In the genomic region with DNA sequence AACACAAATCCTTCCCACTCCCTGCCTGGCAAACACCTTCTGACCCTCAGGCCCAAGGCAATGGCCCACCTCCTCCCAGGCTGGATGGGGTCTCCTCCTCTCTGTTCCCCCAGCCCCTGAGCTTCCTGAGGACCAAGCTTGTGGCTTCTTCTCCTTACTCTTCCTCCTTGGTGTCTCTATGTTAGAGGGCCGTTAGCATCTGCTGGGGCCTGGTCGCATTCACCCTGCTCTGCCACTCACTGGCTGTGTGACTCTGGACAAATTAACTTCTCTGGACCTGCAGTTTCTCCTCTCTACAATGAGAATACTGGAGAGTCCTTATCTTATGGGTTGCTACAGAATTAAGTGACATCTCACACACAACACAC, we compare ENCODE assay signal across 8 cellular contexts. TPM values are rescaled to one million over a fixed set of nuclear protein-coding genes. Genes with fewer than 3 reads are reported as not detected.
A peak's percentile ranks its signal among the peaks of the same experiment; 100 is the strongest.
DNase-seq lines count a peak whose midpoint lies in the region; ATAC-seq, FAIRE-seq and TF ChIP-seq lines count a peak whose summit lies in the region.

No MANE protein-coding gene starts in this region.

- H3K79me2 ChIP-seq in endothelial cell of umbilical vein (ENCODE audit: control insufficient read depth, insufficient read depth, low read length) = peaks cover 18% of the 10 kb centered on the region
- no peaks in the 10 kb centered on the region for H3K79me2 ChIP-seq in osteoblast (ENCODE audit: insufficient read depth, low read length)

- H3K9me3 ChIP-seq in CD4-positive, alpha-beta memory T cell (ENCODE audit: control insufficient read depth in 1 of 2, low read length in 2 of 2) = no peaks in the 10 kb centered on the region
- H3K9me3 ChIP-seq in Panc1 (ENCODE audit: control insufficient read depth, insufficient read depth, low read depth, low read length) (no peaks in the 10 kb centered on the region), endothelial cell of umbilical vein (replicated peaks; ENCODE audit: control insufficient read depth, insufficient read depth, low read length) (no peaks in the 10 kb centered on the region), osteoblast (ENCODE audit: low read depth, low read length) (no peaks in the 10 kb centered on the region)

- H3K4me2 ChIP-seq in endothelial cell of umbilical vein (ENCODE audit: insufficient read depth, low read length) (peak overlapping the region; percentile 87), osteoblast (ENCODE audit: insufficient read depth, low read length) (peak overlapping the region; percentile 83)

- peak overlapping the region; percentile 74 to 92 (median 79) for H3K4me3 Mint-ChIP-seq in CD4-positive, alpha-beta memory T cell

- CTCF ChIA-PET in CD4-positive, alpha-beta memory T cell (lab: Charles Lee; ENCODE audit: partially characterized antibody) = interaction anchor here (0.6 to 5.9 kb wide), 3 partner anchors 31 to 94 kb away, joined by 3 to 35 read pairs (median 6); no protein-coding TSS in a partner anchor
- CTCF ChIA-PET in Panc1 (lab: Charles Lee) (no interaction called here), endothelial cell of umbilical vein (lab: Charles Lee) (interaction anchor here (1.1 to 7.8 kb wide), 3 partner anchors 23 to 94 kb away, joined by 3 to 113 read pairs (median 4); no protein-coding TSS in a partner anchor)

- peaks cover 46% of the 10 kb centered on the region for H3K4me1 ChIP-seq in CD4-positive, alpha-beta memory T cell (ENCODE audit: insufficient read depth, low read length)
- H3K4me1 ChIP-seq in Panc1 (ENCODE audit: control insufficient read depth, insufficient read depth, low read length) (peaks cover 59% of the 10 kb centered on the region), endothelial cell of umbilical vein (ENCODE audit: control insufficient read depth, extremely low read depth, insufficient read depth, low read length) (peaks cover 55% of the 10 kb centered on the region), osteoblast (ENCODE audit: insufficient read depth, low read length) (peaks cover 64% of the 10 kb centered on the region)

- H3K27me3 ChIP-seq in CD4-positive, alpha-beta memory T cell (ENCODE audit: insufficient read depth, low read length) = no peaks in the 10 kb centered on the region
- no peaks in the 10 kb centered on the region for H3K27me3 ChIP-seq in Panc1 (ENCODE audit: control insufficient read depth, insufficient read depth, low read length)
- no peaks in the 10 kb centered on the region for H3K27me3 ChIP-seq in endothelial cell of umbilical vein (ENCODE audit: control insufficient read depth in 2 of 2, insufficient read depth in 2 of 2, low read length in 2 of 2)
- no peaks in the 10 kb centered on the region for H3K27me3 ChIP-seq in osteoblast (ENCODE audit: insufficient read depth, low read length)
- H3K27me3 ChIP-seq in H7 (ENCODE audit: control insufficient read depth, insufficient read depth, low read length) = peaks cover 36% of the 10 kb centered on the region

- no peak for FAIRE-seq in endothelial cell of umbilical vein (lab: Jason Lieb, UNC)

- H3K9ac ChIP-seq in endothelial cell of umbilical vein (replicated peaks; ENCODE audit: extremely low read depth, insufficient read depth, low read length) = peak overlapping the region; percentile 92

- no peaks in the 10 kb centered on the region for H3K9me1 ChIP-seq in endothelial cell of umbilical vein (replicated peaks; ENCODE audit: control insufficient read depth, extremely low read depth, insufficient read depth, low read length)

- no peaks in the 10 kb centered on the region for H3K36me3 ChIP-seq in CD4-positive, alpha-beta memory T cell (ENCODE audit: insufficient read depth, low read length)
- H3K36me3 ChIP-seq in Panc1 (ENCODE audit: control insufficient read depth, insufficient read depth, low read length) (peaks cover 3% of the 10 kb centered on the region; the same call in 1 of the 2 replicates), endothelial cell of umbilical vein (ENCODE audit: control insufficient read depth in 2 of 2, extremely low read depth in 1 of 2, insufficient read depth in 2 of 2, low read length in 2 of 2) (no peaks in the 10 kb centered on the region), osteoblast (ENCODE audit: insufficient read depth, low read length) (no peaks in the 10 kb centered on the region), H7 (replicated peaks; ENCODE audit: control insufficient read depth, insufficient read depth, low read length) (no peaks in the 10 kb centered on the region)

- in situ Hi-C loops in Panc1 (cut with HindIII; ENCODE audit: low pct_unique_long_range_greater_than_20kb, low sequenced_read_pairs) = no loop called here

- peak overlapping the region; percentile 82 for H3K27ac ChIP-seq in CD4-positive, alpha-beta memory T cell (ENCODE audit: low read depth, low read length)
- H3K27ac ChIP-seq in Panc1 (ENCODE audit: low read length) = peak overlapping the region; percentile 95
- peak overlapping the region; percentile 99 for H3K27ac ChIP-seq in endothelial cell of umbilical vein (ENCODE audit: insufficient read depth, low read depth, low read length)
- peak overlapping the region; percentile 98 for H3K27ac ChIP-seq in osteoblast (ENCODE audit: low read depth, low read length)

- intact Hi-C loops in CD4-positive, alpha-beta memory T cell (cut with micrococcal nuclease) = loop anchor here (1.0 to 2.0 kb wide), 6 partner anchors 10 to 95 kb away; partner anchors contain the start of genes MT1F and MT1X
- intact Hi-C loops in Panc1 (cut with micrococcal nuclease; ENCODE audit: unreplicated experiment) = loop anchor here (5.0 kb wide), 1 partner anchor 95 kb away; no protein-coding TSS in a partner anchor
- intact Hi-C loops in endothelial cell of umbilical vein (cut with micrococcal nuclease) = loop anchor here (1.0 to 2.0 kb wide), 8 partner anchors 18 to 579 kb away; partner anchors contain the start of genes MT1E, MT1X, NUDT21 and OGFOD1

- peaks cover 26 to 53% (median 39%) of the 10 kb centered on the region in 4 donors for H3K4me1 Mint-ChIP-seq in CD4-positive, alpha-beta memory T cell

- peaks cover 0 to 4% of the 10 kb centered on the region in 2 donors for H3K36me3 Mint-ChIP-seq in CD4-positive, alpha-beta memory T cell

- dilution Hi-C loops in endothelial cell of umbilical vein (cut with MboI; ENCODE audit: extremely low pct_ligation_motif_present, low sequenced_read_pairs) = no loop called here

- DNase-seq in CD4-positive, alpha-beta memory T cell = no peak
- DNase-seq in Panc1 (ENCODE audit: low read depth, low spot score) (no peak), endothelial cell of umbilical vein (ENCODE audit: low read depth, low spot score) (no peak), osteoblast (ENCODE audit: insufficient read length, low spot score, missing footprints) (no peak), superior temporal gyrus (ENCODE audit: extremely low spot score) (no peak), H7 (no peak), anterior cingulate cortex (lab: John Stamatoyannopoulos, UW) (no peak)
- no peak for DNase-seq in activated effector memory CD4-positive, alpha-beta T cell treated with Interleukin-2 at 50 U/mL for 16 hours

- H3K27ac Mint-ChIP-seq in CD4-positive, alpha-beta memory T cell = peak overlapping the region; percentile 70 to 93 (median 88)

- TF ChIP-seq CTCF in Panc1 (IDR thresholded peaks at IDR 0.05) = no peak
- no peak for TF ChIP-seq CTCF in endothelial cell of umbilical vein (IDR thresholded peaks at IDR 0.05; ENCODE audit: extremely low read depth in 1 of 2, insufficient read depth in 1 of 2, low read depth in 1 of 2, low read length in 2 of 2)
- no peak for TF ChIP-seq CTCF in osteoblast (IDR thresholded peaks at IDR 0.05; ENCODE audit: extremely low read depth, low read depth, low read length)

- H3K4me3 ChIP-seq in CD4-positive, alpha-beta memory T cell (ENCODE audit: low read length in 2 of 2) = peak overlapping the region; percentile 17 to 94
- H3K4me3 ChIP-seq in Panc1 (ENCODE audit: low read depth in 2 of 2, low read length in 2 of 2) = peak overlapping the region; percentile 78 to 87
- peak overlapping the region in 1 of 3 experiments; percentile 54 for H3K4me3 ChIP-seq in endothelial cell of umbilical vein (replicated peaks in 1 of 3; ENCODE audit: insufficient read depth in 1 of 3, low read depth in 1 of 3, low read length in 3 of 3)
- H3K4me3 ChIP-seq in osteoblast (ENCODE audit: insufficient read depth, low read length) = peak overlapping the region; percentile 79
- no peak overlapping the region for H3K4me3 ChIP-seq in H7 (ENCODE audit: insufficient read depth, low read depth, low read length)

- H4K20me1 ChIP-seq in endothelial cell of umbilical vein (replicated peaks; ENCODE audit: control insufficient read depth, extremely low read depth, insufficient read depth, low read length) (no peaks in the 10 kb centered on the region), osteoblast (ENCODE audit: insufficient read depth, low read length) (no peaks in the 10 kb centered on the region)

- no TSS peak for BruUV-seq in Panc1 (replicated peaks; lab: Mats Ljungman, UMichigan)
- BruUV-seq in endothelial cell of umbilical vein (replicated peaks; lab: Mats Ljungman, UMichigan) = no TSS peak

- peaks cover 0 to 3% of the 10 kb centered on the region in 2 donors for H3K27me3 Mint-ChIP-seq in CD4-positive, alpha-beta memory T cell

- ATAC-seq in Panc1 = no peak

- TF ChIP-seq POLR2A in endothelial cell of umbilical vein (IDR thresholded peaks at IDR 0.05; ENCODE audit: low read depth, low read length) = no peak

- POLR2A ChIA-PET in CD4-positive, alpha-beta memory T cell (lab: Charles Lee; ENCODE audit: partially characterized antibody) = interaction anchor here (1.3 to 4.7 kb wide), 8 partner anchors 17 to 94 kb away, joined by 4 to 30 read pairs (median 13); partner anchors contain the start of genes BBS2, MT1E and MT1X
- POLR2A ChIA-PET in Panc1 (lab: Charles Lee) = no interaction called here
- POLR2A ChIA-PET in endothelial cell of umbilical vein (lab: Charles Lee) = interaction anchor here (1.4 to 3.4 kb wide), 2 partner anchors 10 to 18 kb away, joined by 6 to 20 read pairs; partner anchors contain the start of gene MT1E

- H2AFZ ChIP-seq in endothelial cell of umbilical vein (ENCODE audit: low read depth, low read length) (no peak overlapping the region), osteoblast (ENCODE audit: low read length) (no peak overlapping the region)

- H3K9me3 Mint-ChIP-seq in CD4-positive, alpha-beta memory T cell = no peaks in the 10 kb centered on the region

RNA-seq across cellular contexts. Expression of gene MT2A, which starts 0.7 kb away (rescaled TPM):
- 10 to 100 TPM; 15.8 to 17.7 TPM for total RNA-seq in CD4-positive, alpha-beta memory T cell
- polyA plus RNA-seq in CD4-positive, alpha-beta memory T cell = 100 to 1,000 TPM in 1 of 2 donors, 10 to 100 TPM in 1; 87.5 to 226 TPM
- total RNA-seq in Panc1 (2021; ENCODE audit: unreplicated experiment) (673 TPM), endothelial cell of umbilical vein (1,337 and 1,517 TPM in 2 replicates), osteoblast (33.7 and 43.9 TPM in 2 replicates)
- 986 TPM for polyA plus RNA-seq in Panc1 (2012; ENCODE audit: insufficient read length)
- polyA plus RNA-seq in endothelial cell of umbilical vein = 260 and 276 TPM in 2 replicates
- polyA plus RNA-seq in endothelial cell of umbilical vein (2011; cell fraction: cytosol; rRNA removed) = 433 and 536 TPM in 2 replicates
- 161 and 174 TPM in 2 replicates for polyA plus RNA-seq in endothelial cell of umbilical vein (2011; cell fraction: nucleus; rRNA removed)
- polyA plus RNA-seq in endothelial cell of umbilical vein (2012) = 4,187 and 5,829 TPM in 2 replicates
- polyA minus RNA-seq in endothelial cell of umbilical vein = 94.1 and 153 TPM in 2 replicates
- 123 TPM for polyA minus RNA-seq in endothelial cell of umbilical vein (2011; cell fraction: cytosol; rRNA and poly(A)+ RNA removed)
- polyA minus RNA-seq in endothelial cell of umbilical vein (2011; cell fraction: nucleus; rRNA and poly(A)+ RNA removed) = 54.8 and 79.2 TPM in 2 replicates
- 31.9 and 36.9 TPM in 2 replicates for total RNA-seq in H7 (2014; rRNA removed; shearing (Covaris generic))

RNA-seq across cellular contexts. Expression of gene MT1E, which starts 17.9 kb away (rescaled TPM):
- total RNA-seq in CD4-positive, alpha-beta memory T cell = not detected
- 10 to 100 TPM in 1 of 2 donors, 1 to 10 TPM in 1; 6.8 to 16.0 TPM for polyA plus RNA-seq in CD4-positive, alpha-beta memory T cell
- total RNA-seq in Panc1 (2021; ENCODE audit: unreplicated experiment) = 170 TPM
- polyA plus RNA-seq in Panc1 (2012; ENCODE audit: insufficient read length) = 297 TPM
- total RNA-seq in endothelial cell of umbilical vein = 201 and 346 TPM in 2 replicates
- polyA plus RNA-seq in endothelial cell of umbilical vein = 186 and 208 TPM in 2 replicates
- 545 and 811 TPM in 2 replicates for polyA plus RNA-seq in endothelial cell of umbilical vein (2011; cell fraction: cytosol; rRNA removed)
- polyA plus RNA-seq in endothelial cell of umbilical vein (2011; cell fraction: nucleus; rRNA removed) = 176 and 197 TPM in 2 replicates
- polyA plus RNA-seq in endothelial cell of umbilical vein (2012) = 497 and 663 TPM in 2 replicates
- polyA minus RNA-seq in endothelial cell of umbilical vein = 45.8 and 61.2 TPM in 2 replicates
- 46.4 TPM for polyA minus RNA-seq in endothelial cell of umbilical vein (2011; cell fraction: cytosol; rRNA and poly(A)+ RNA removed)
- 17.6 and 21.5 TPM in 2 replicates for polyA minus RNA-seq in endothelial cell of umbilical vein (2011; cell fraction: nucleus; rRNA and poly(A)+ RNA removed)
- total RNA-seq in osteoblast = 105 and 119 TPM in 2 replicates
- 22.3 and 35.8 TPM in 2 replicates for total RNA-seq in H7 (2014; rRNA removed; shearing (Covaris generic))

RNA-seq across cellular contexts. Expression of gene MT3, which starts 18.3 kb away (rescaled TPM):
- total RNA-seq in CD4-positive, alpha-beta memory T cell = not detected
- 1 to 10 TPM in 1 of 2 donors, not detected in 1; 1.1 TPM for polyA plus RNA-seq in CD4-positive, alpha-beta memory T cell
- not detected for total RNA-seq in Panc1 (2021; ENCODE audit: unreplicated experiment)
- not detected for polyA plus RNA-seq in Panc1 (2012; ENCODE audit: insufficient read length)
- total RNA-seq in endothelial cell of umbilical vein = not detected in 2 replicates
- 0.37 TPM in 1 of 2 replicates, not detected in the other for polyA plus RNA-seq in endothelial cell of umbilical vein
- polyA plus RNA-seq in endothelial cell of umbilical vein (2011; cell fraction: cytosol; rRNA removed) = 0.30 TPM in 1 of 2 replicates, not detected in the other
- polyA plus RNA-seq in endothelial cell of umbilical vein (2011; cell fraction: nucleus; rRNA removed) = not detected in 2 replicates
- 0.44 TPM in 1 of 2 replicates, not detected in the other for polyA plus RNA-seq in endothelial cell of umbilical vein (2012)
- not detected in 2 replicates for polyA minus RNA-seq in endothelial cell of umbilical vein
- polyA minus RNA-seq in endothelial cell of umbilical vein (2011; cell fraction: cytosol; rRNA and poly(A)+ RNA removed) = not detected
- polyA minus RNA-seq in endothelial cell of umbilical vein (2011; cell fraction: nucleus; rRNA and poly(A)+ RNA removed) = not detected in 2 replicates
- total RNA-seq in osteoblast = not detected in 2 replicates
- 0.31 TPM in 1 of 2 replicates, not detected in the other for total RNA-seq in H7 (2014; rRNA removed; shearing (Covaris generic))

RNA-seq across cellular contexts. Expression of gene MT1M, which starts 24.8 kb away (rescaled TPM):
- total RNA-seq in CD4-positive, alpha-beta memory T cell = not detected
- not detected for polyA plus RNA-seq in CD4-positive, alpha-beta memory T cell
- total RNA-seq in Panc1 (2021; ENCODE audit: unreplicated experiment) = 1.8 TPM
- polyA plus RNA-seq in Panc1 (2012; ENCODE audit: insufficient read length) = 6.2 TPM
- 1.8 and 4.6 TPM in 2 replicates for total RNA-seq in endothelial cell of umbilical vein
- 4.1 and 4.3 TPM in 2 replicates for polyA plus RNA-seq in endothelial cell of umbilical vein
- 5.6 and 6.0 TPM in 2 replicates for polyA plus RNA-seq in endothelial cell of umbilical vein (2011; cell fraction: cytosol; rRNA removed)
- polyA plus RNA-seq in endothelial cell of umbilical vein (2011; cell fraction: nucleus; rRNA removed) = 0.65 and 1.5 TPM in 2 replicates
- 2.2 and 3.2 TPM in 2 replicates for polyA plus RNA-seq in endothelial cell of umbilical vein (2012)
- 1.4 and 1.7 TPM in 2 replicates for polyA minus RNA-seq in endothelial cell of umbilical vein
- not detected for polyA minus RNA-seq in endothelial cell of umbilical vein (2011; cell fraction: cytosol; rRNA and poly(A)+ RNA removed)
- 0.58 TPM in 1 of 2 replicates, not detected in the other for polyA minus RNA-seq in endothelial cell of umbilical vein (2011; cell fraction: nucleus; rRNA and poly(A)+ RNA removed)
- total RNA-seq in osteoblast = 8.5 and 8.7 TPM in 2 replicates
- 0.80 and 0.81 TPM in 2 replicates for total RNA-seq in H7 (2014; rRNA removed; shearing (Covaris generic))

RNA-seq across cellular contexts. Expression of gene MT1A, which starts 30.8 kb away (rescaled TPM):
- total RNA-seq in CD4-positive, alpha-beta memory T cell = not detected
- polyA plus RNA-seq in CD4-positive, alpha-beta memory T cell = not detected
- total RNA-seq in Panc1 (2021; ENCODE audit: unreplicated experiment) (52.1 TPM), endothelial cell of umbilical vein (5.4 and 8.4 TPM in 2 replicates), osteoblast (0.59 TPM in 1 of 2 replicates, not detected in the other)
- 88.8 TPM for polyA plus RNA-seq in Panc1 (2012; ENCODE audit: insufficient read length)
- 2.3 and 6.5 TPM in 2 replicates for polyA plus RNA-seq in endothelial cell of umbilical vein
- polyA plus RNA-seq in endothelial cell of umbilical vein (2011; cell fraction: cytosol; rRNA removed) = 8.9 and 15.6 TPM in 2 replicates
- 3.3 and 3.7 TPM in 2 replicates for polyA plus RNA-seq in endothelial cell of umbilical vein (2011; cell fraction: nucleus; rRNA removed)
- 22.0 and 29.7 TPM in 2 replicates for polyA plus RNA-seq in endothelial cell of umbilical vein (2012)
- 3.8 TPM in 1 of 2 replicates, not detected in the other for polyA minus RNA-seq in endothelial cell of umbilical vein
- polyA minus RNA-seq in endothelial cell of umbilical vein (2011; cell fraction: cytosol; rRNA and poly(A)+ RNA removed) = not detected
- not detected in 2 replicates for polyA minus RNA-seq in endothelial cell of umbilical vein (2011; cell fraction: nucleus; rRNA and poly(A)+ RNA removed)
- 1.1 TPM in 1 of 2 replicates, not detected in the other for total RNA-seq in H7 (2014; rRNA removed; shearing (Covaris generic))

Comparison
In these comparisons a context has a peak if more than half of its experiments do, and no peak if none do; other contexts are left out.
1. RNA of gene MT2A, which starts 0.7 kb away (total RNA-seq): 1,337 to 1,517 TPM in endothelial cell of umbilical vein and 673 TPM in Panc1 (single experiment); 33.7 to 43.9 TPM in osteoblast, 31.9 to 36.9 TPM in H7 and 15.8 to 17.7 TPM in CD4-positive, alpha-beta memory T cell; every median in the first group is over 10 times any median in the second.
2. RNA of gene MT1E, which starts 17.9 kb away (total RNA-seq): 201 to 346 TPM in endothelial cell of umbilical vein, 170 TPM in Panc1 (single experiment), 105 to 119 TPM in osteoblast and 22.3 to 35.8 TPM in H7; not detected in CD4-positive, alpha-beta memory T cell; every median in the first group is over 10 times any median in the second.
3. Peak in every context shown above with its lines, with median percentiles within 50 percentile points of each other: H3K27ac ChIP-seq.